11 cellular contexts compared by ENCODE assay signal in the genomic region with DNA sequence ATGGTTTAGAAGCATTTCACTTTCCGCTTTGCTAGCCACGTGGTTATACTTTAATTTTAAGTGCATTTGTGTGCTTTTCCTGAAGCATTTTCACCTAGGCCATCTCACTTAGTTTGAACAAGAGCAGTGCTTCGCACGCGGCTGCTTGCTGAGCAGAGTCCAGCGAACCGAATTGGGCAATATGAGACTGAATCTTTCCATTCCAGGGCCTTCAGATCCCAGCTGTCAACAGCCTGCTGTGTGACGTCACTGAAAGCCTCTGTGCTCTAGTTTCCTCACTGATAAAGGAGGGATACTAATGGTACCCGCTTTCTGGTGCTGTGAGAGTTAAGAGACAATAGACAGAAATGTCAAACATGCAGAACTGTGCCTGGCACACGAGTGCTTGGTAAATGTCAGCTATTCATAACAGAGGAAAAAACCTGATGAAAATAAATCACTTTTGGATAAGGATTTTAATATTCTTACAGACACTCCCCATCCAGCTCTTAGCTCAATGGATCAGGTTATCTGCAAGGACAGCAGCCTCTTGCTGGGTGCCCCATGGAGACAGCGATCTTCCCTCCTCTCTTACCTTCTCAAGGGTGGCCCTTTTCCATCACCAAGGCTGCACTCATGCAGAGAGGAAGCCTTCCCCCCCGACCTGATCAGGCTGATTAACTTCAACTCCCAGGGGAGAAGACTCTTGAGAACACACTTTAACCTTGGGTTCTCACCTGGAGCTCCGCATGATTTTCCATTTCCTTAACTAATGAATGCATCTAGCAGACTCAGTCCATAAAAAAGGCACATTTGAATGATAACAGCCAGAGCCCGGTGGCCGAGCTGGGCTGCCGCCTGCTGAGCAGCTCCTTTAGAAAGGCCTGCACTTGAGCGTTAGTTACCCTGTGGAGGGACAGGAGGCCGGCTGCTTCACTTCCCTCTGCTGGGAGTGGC. TPM values are rescaled to one million over a fixed set of nuclear protein-coding genes. Genes with fewer than 3 reads are reported as not detected.
A peak's percentile ranks its signal among the peaks of the same experiment; 100 is the strongest.
DNase-seq lines count a peak whose midpoint lies in the region; ATAC-seq lines count a peak whose summit lies in the region.
"Had no signal": no experiment of that assay in that cellular context is flagged by ENCODE, and none has a peak within 500 bp of the region (broad histone marks: within the 10 kb centered on the region; RNA-seq: fewer than 3 reads in every experiment).

No MANE protein-coding gene starts in this region.

- DNase-seq in AG08396 (ENCODE audit: low spot score) (peak; percentile 75), EH (ENCODE audit: low read depth) (peak; percentile 13), SHP77 (lab: John Stamatoyannopoulos, UW) (peak; percentile 21 to 34), hepatic stellate cell (ENCODE audit: low spot score) (peak; percentile 29), H4 (ENCODE audit: low spot score) (no peak)
- DNase-seq: MM.1S, SW 1271 had no signal

- ATAC-seq in GM18861 (IDR thresholded peaks at IDR 0.05; ENCODE audit: unreplicated experiment) (no peak), GM18868 (IDR thresholded peaks at IDR 0.05; ENCODE audit: unreplicated experiment) (no peak), HG03439 (IDR thresholded peaks at IDR 0.05; ENCODE audit: unreplicated experiment) (no peak)

RNA-seq across cellular contexts. Expression of a gene that starts 3.5 kb away (rescaled TPM):
- 1.6 and 1.7 TPM in 2 replicates for total RNA-seq in H4 (2014; rRNA removed; shearing (Covaris generic))
- total RNA-seq: mesenteric fat pad had no signal

RNA-seq across cellular contexts. Expression of a gene that starts 19.3 kb away (rescaled TPM):
- total RNA-seq in H4 (2014; rRNA removed; shearing (Covaris generic)): 13.6 and 18.4 TPM in 2 replicates

RNA-seq across cellular contexts. Expression of a gene that starts 19.5 kb away (rescaled TPM):
- 96.7 and 107 TPM in 2 replicates for total RNA-seq in H4 (2014; rRNA removed; shearing (Covaris generic))

RNA-seq across cellular contexts. Expression of a gene that starts 48.2 kb away (rescaled TPM):
- 24.5 and 25.5 TPM in 2 replicates for total RNA-seq in H4 (2014; rRNA removed; shearing (Covaris generic))

RNA-seq across cellular contexts. Expression of a gene that starts 48.9 kb away (rescaled TPM):
- 19.7 and 26.5 TPM in 2 replicates for total RNA-seq in H4 (2014; rRNA removed; shearing (Covaris generic))
